Comparison of ENCODE assay signal across 16 cellular contexts in the genomic region with DNA sequence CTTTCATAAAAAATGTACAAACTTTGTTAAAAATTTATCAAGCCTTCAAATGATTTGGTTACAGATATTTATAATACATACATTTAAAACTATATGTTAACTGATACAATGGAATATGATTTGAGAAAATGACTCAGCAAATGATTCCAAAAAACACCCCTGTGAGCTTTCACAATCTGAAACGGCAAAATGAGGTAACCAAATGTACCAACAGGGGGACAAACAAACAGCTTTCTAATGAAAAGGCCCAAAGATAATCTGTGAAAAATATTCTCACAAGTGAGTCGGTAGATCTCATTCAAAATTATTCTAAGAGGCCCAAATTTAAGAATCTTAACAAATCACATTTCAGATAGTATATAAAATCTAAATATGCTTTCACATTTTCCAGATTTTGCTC.
DNase-seq lines count a peak whose midpoint lies in the region; ATAC-seq and TF ChIP-seq lines count a peak whose summit lies in the region.
"Had no signal": no experiment of that assay in that cellular context is flagged by ENCODE, and none has a peak within 500 bp of the region (broad histone marks: within the 10 kb centered on the region; RNA-seq: fewer than 3 reads in every experiment).

No MANE protein-coding gene starts in this region.

- TF ChIP-seq CTCF in progenitor cell of endocrine pancreas (IDR thresholded peaks at IDR 0.05; ENCODE audit: unreplicated experiment) (peak; percentile 24), chondrocyte (IDR thresholded peaks at IDR 0.05) (no peak)

- no peak for ATAC-seq in activated T-helper 17 cell treated with anti-CD3 and anti-CD28 coated beads, Interleukin-2, amount 50 U/mL, for 72 hours (replicated peaks)
- no peak for ATAC-seq in HG03135 (IDR thresholded peaks at IDR 0.05; ENCODE audit: unreplicated experiment)

- no peak overlapping the region for H3K4me3 Mint-ChIP-seq in activated T-cell treated with anti-CD3 and anti-CD28 coated beads, Interleukin-2, amount 50 U/mL, for 24 hours
- no peak overlapping the region for H3K4me3 Mint-ChIP-seq in activated T-helper 17 cell treated with anti-CD3 and anti-CD28 coated beads, Interleukin-2, amount 50 U/mL, for 72 hours
- H3K4me3 Mint-ChIP-seq in progenitor cell of endocrine pancreas (ENCODE audit: low read depth) (no peak overlapping the region), chondrocyte (ENCODE audit: unreplicated experiment) (no peak overlapping the region)

- H3K27me3 Mint-ChIP-seq in activated T-cell treated with anti-CD3 and anti-CD28 coated beads, Interleukin-2, amount 50 U/mL, for 24 hours: no peaks in the 10 kb centered on the region
- H3K27me3 Mint-ChIP-seq in activated T-helper 17 cell treated with anti-CD3 and anti-CD28 coated beads, Interleukin-2, amount 50 U/mL, for 72 hours: no peaks in the 10 kb centered on the region
- H3K27me3 Mint-ChIP-seq in progenitor cell of endocrine pancreas: no peaks in the 10 kb centered on the region
- no peaks in the 10 kb centered on the region for H3K27me3 Mint-ChIP-seq in chondrocyte (ENCODE audit: low read depth)

- peaks cover 68% of the 10 kb centered on the region for H3K36me3 Mint-ChIP-seq in activated T-cell treated with anti-CD3 and anti-CD28 coated beads, Interleukin-2, amount 50 U/mL, for 24 hours (ENCODE audit: low read depth)
- H3K36me3 Mint-ChIP-seq in activated T-helper 17 cell treated with anti-CD3 and anti-CD28 coated beads, Interleukin-2, amount 50 U/mL, for 72 hours (ENCODE audit: low read depth): peaks cover 75% of the 10 kb centered on the region
- H3K36me3 Mint-ChIP-seq in progenitor cell of endocrine pancreas (ENCODE audit: insufficient read depth): peaks cover 18% of the 10 kb centered on the region
- peaks cover 28% of the 10 kb centered on the region for H3K36me3 Mint-ChIP-seq in chondrocyte (ENCODE audit: low read depth)

- H3K27ac ChIP-seq in epithelial cell of prostate: peak overlapping the region; percentile 37
- H3K27ac ChIP-seq: C4-2B, RWPE1, SJCRH30 had no signal

- H3K27ac Mint-ChIP-seq in activated T-cell treated with anti-CD3 and anti-CD28 coated beads, Interleukin-2, amount 50 U/mL, for 24 hours: peak overlapping the region; percentile 66
- peak overlapping the region; percentile 23 for H3K27ac Mint-ChIP-seq in activated T-helper 17 cell treated with anti-CD3 and anti-CD28 coated beads, Interleukin-2, amount 50 U/mL, for 72 hours
- H3K27ac Mint-ChIP-seq in progenitor cell of endocrine pancreas (no peak overlapping the region), chondrocyte (ENCODE audit: unreplicated experiment) (no peak overlapping the region)

- H3K4me1 Mint-ChIP-seq in activated T-cell treated with anti-CD3 and anti-CD28 coated beads, Interleukin-2, amount 50 U/mL, for 24 hours (ENCODE audit: low read depth): peaks cover 1% of the 10 kb centered on the region
- H3K4me1 Mint-ChIP-seq in activated T-helper 17 cell treated with anti-CD3 and anti-CD28 coated beads, Interleukin-2, amount 50 U/mL, for 72 hours: no peaks in the 10 kb centered on the region
- no peaks in the 10 kb centered on the region for H3K4me1 Mint-ChIP-seq in progenitor cell of endocrine pancreas (ENCODE audit: low read depth)
- peaks cover 11% of the 10 kb centered on the region for H3K4me1 Mint-ChIP-seq in chondrocyte (ENCODE audit: low read depth)

- no peaks in the 10 kb centered on the region for H3K9me3 Mint-ChIP-seq in activated T-cell treated with anti-CD3 and anti-CD28 coated beads, Interleukin-2, amount 50 U/mL, for 24 hours
- no peaks in the 10 kb centered on the region for H3K9me3 Mint-ChIP-seq in activated T-helper 17 cell treated with anti-CD3 and anti-CD28 coated beads, Interleukin-2, amount 50 U/mL, for 72 hours
- H3K9me3 Mint-ChIP-seq in progenitor cell of endocrine pancreas (ENCODE audit: low read depth): no peaks in the 10 kb centered on the region
- H3K9me3 Mint-ChIP-seq in chondrocyte (ENCODE audit: low read depth): no peaks in the 10 kb centered on the region

- DNase-seq in activated T-cell treated with anti-CD3 and anti-CD28 coated beads, Interleukin-2, amount 50 U/mL, for 24 hours: no peak
- no peak for DNase-seq in activated T-cell treated with anti-CD3 and anti-CD28 coated beads, Interleukin-2, amount 50 U/mL, for 1 hour
- no peak for DNase-seq in epithelial cell of prostate (ENCODE audit: low read depth, low spot score)
- no peak for DNase-seq in progenitor cell of endocrine pancreas (ENCODE audit: low spot score, unreplicated experiment)
- DNase-seq in NCI-H526 (lab: John Stamatoyannopoulos, UW): no peak
- no peak for DNase-seq in chondrocyte (ENCODE audit: low spot score)
- DNase-seq: 8988T, IMR-90, NCI-H1092, NCI-H2227 treated with DMSO at 0.1 percent for 48 hours, NCI-H524 treated with DMSO at 0.1 percent for 48 hours, SJCRH30 had no signal

Comparison
In these comparisons a context has a peak if more than half of its experiments do, and no peak if none do; other contexts are left out.
1. H3K27ac Mint-ChIP-seq: peak in activated T-cell treated with anti-CD3 and anti-CD28 coated beads, Interleukin-2, amount 50 U/mL, for 24 hours (single experiment) and activated T-helper 17 cell treated with anti-CD3 and anti-CD28 coated beads, Interleukin-2, amount 50 U/mL, for 72 hours (single experiment); none in progenitor cell of endocrine pancreas (single experiment) and chondrocyte (single experiment).